Comparison of ENCODE assay signal across 2 cellular contexts in the genomic region with DNA sequence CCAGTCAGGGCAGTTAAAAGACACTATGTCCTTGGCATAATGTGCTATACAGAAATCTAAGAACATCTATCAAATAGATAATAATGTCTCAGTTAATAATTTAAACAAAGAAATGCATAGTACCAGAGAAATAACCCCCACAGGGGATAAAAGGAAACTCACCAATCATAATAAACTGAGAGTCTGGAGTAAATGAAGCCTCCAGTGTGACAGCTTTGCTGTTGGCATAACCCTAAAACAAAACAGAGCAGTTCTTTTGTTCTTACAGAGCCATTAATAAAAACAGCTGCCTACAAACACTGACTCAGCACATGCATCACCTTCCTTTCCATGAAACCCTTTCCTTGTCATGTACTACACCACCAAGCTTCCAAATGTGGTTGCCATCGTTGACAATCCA.
TF ChIP-seq lines count a peak whose summit lies in the region.

No MANE protein-coding gene starts in this region.

TF ChIP-seq in SK-N-SH, 30 proteins besides CTCF, POLR2A, EP300 and RAD21:
- TF ChIP-seq ELF1 (IDR thresholded peaks at IDR 0.05) (no peak), TCF12 (IDR thresholded peaks at IDR 0.05) (0 out of 2 replicates have a peak, but pooled peaks have one; percentile 15), RCOR1 (IDR thresholded peaks at IDR 0.05; ENCODE audit: low read length) (no peak), MAX (IDR thresholded peaks at IDR 0.05; ENCODE audit: low read depth) (no peak), FOSL2 (IDR thresholded peaks at IDR 0.05; ENCODE audit: borderline replicate concordance, low read depth) (no peak), EZH2phosphoT487 (IDR thresholded peaks at IDR 0.05; ENCODE audit: borderline replicate concordance, low read depth) (no peak), TAF1 (IDR thresholded peaks at IDR 0.05; ENCODE audit: borderline replicate concordance, low read depth, low read length) (no peak), GABPA (IDR thresholded peaks at IDR 0.05; ENCODE audit: low read depth) (no peak), CHD2 (IDR thresholded peaks at IDR 0.05; ENCODE audit: low read length, partially characterized antibody) (no peak), USF1 (IDR thresholded peaks at IDR 0.05; ENCODE audit: borderline replicate concordance, low read depth) (no peak), NRF1 (IDR thresholded peaks at IDR 0.05; ENCODE audit: low read depth, low read length) (no peak)
- TF ChIP-seq, protein P1, sequence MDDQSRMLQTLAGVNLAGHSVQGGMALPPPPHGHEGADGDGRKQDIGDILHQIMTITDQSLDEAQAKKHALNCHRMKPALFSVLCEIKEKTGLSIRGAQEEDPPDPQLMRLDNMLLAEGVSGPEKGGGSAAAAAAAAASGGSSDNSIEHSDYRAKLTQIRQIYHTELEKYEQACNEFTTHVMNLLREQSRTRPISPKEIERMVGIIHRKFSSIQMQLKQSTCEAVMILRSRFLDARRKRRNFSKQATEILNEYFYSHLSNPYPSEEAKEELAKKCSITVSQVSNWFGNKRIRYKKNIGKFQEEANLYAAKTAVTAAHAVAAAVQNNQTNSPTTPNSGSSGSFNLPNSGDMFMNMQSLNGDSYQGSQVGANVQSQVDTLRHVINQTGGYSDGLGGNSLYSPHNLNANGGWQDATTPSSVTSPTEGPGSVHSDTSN (IDR thresholded peaks at IDR 0.05): peak; percentile 46
- TF ChIP-seq, protein P2, sequence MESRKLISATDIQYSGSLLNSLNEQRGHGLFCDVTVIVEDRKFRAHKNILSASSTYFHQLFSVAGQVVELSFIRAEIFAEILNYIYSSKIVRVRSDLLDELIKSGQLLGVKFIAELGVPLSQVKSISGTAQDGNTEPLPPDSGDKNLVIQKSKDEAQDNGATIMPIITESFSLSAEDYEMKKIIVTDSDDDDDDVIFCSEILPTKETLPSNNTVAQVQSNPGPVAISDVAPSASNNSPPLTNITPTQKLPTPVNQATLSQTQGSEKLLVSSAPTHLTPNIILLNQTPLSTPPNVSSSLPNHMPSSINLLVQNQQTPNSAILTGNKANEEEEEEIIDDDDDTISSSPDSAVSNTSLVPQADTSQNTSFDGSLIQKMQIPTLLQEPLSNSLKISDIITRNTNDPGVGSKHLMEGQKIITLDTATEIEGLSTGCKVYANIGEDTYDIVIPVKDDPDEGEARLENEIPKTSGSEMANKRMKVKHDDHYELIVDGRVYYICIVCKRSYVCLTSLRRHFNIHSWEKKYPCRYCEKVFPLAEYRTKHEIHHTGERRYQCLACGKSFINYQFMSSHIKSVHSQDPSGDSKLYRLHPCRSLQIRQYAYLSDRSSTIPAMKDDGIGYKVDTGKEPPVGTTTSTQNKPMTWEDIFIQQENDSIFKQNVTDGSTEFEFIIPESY (IDR thresholded peaks at IDR 0.05; ENCODE audit: borderline replicate concordance, low read depth): no peak
- TF ChIP-seq, protein P3, sequence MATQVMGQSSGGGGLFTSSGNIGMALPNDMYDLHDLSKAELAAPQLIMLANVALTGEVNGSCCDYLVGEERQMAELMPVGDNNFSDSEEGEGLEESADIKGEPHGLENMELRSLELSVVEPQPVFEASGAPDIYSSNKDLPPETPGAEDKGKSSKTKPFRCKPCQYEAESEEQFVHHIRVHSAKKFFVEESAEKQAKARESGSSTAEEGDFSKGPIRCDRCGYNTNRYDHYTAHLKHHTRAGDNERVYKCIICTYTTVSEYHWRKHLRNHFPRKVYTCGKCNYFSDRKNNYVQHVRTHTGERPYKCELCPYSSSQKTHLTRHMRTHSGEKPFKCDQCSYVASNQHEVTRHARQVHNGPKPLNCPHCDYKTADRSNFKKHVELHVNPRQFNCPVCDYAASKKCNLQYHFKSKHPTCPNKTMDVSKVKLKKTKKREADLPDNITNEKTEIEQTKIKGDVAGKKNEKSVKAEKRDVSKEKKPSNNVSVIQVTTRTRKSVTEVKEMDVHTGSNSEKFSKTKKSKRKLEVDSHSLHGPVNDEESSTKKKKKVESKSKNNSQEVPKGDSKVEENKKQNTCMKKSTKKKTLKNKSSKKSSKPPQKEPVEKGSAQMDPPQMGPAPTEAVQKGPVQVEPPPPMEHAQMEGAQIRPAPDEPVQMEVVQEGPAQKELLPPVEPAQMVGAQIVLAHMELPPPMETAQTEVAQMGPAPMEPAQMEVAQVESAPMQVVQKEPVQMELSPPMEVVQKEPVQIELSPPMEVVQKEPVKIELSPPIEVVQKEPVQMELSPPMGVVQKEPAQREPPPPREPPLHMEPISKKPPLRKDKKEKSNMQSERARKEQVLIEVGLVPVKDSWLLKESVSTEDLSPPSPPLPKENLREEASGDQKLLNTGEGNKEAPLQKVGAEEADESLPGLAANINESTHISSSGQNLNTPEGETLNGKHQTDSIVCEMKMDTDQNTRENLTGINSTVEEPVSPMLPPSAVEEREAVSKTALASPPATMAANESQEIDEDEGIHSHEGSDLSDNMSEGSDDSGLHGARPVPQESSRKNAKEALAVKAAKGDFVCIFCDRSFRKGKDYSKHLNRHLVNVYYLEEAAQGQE (IDR thresholded peaks at IDR 0.05; ENCODE audit: low read depth, low read length): no peak
TF ChIP-seq in SK-N-SH: peak in this region for 2.

TF ChIP-seq in SK-N-SH treated with all-trans-retinoic acid at 6 μM for 48 hours, 23 proteins besides CTCF, POLR2A, EP300 and RAD21:
- TF ChIP-seq RARB (CRISPR knock-in tag; IDR thresholded peaks at IDR 0.05) (no peak), ISL1 (CRISPR knock-in tag; IDR thresholded peaks at IDR 0.05) (no peak), TOX (CRISPR knock-in tag; IDR thresholded peaks at IDR 0.05; ENCODE audit: borderline replicate concordance) (no peak), ESRRG (CRISPR knock-in tag; IDR thresholded peaks at IDR 0.05) (no peak), ARNTL (CRISPR knock-in tag; IDR thresholded peaks at IDR 0.05; ENCODE audit: borderline replicate concordance, low read depth) (no peak), ZNF565 (CRISPR knock-in tag; conservative IDR thresholded peaks at IDR 0.05; ENCODE audit: low read depth) (no peak), ZNF8 (CRISPR knock-in tag; IDR thresholded peaks at IDR 0.05) (no peak), ZNF70 (CRISPR knock-in tag; IDR thresholded peaks at IDR 0.05) (no peak), CREB5 (CRISPR knock-in tag; IDR thresholded peaks at IDR 0.05; ENCODE audit: low read depth) (no peak), TCF4 (CRISPR knock-in tag; IDR thresholded peaks at IDR 0.05; ENCODE audit: borderline replicate concordance) (no peak), CSDC2 (CRISPR knock-in tag; IDR thresholded peaks at IDR 0.05) (no peak), POU6F1 (CRISPR knock-in tag; IDR thresholded peaks at IDR 0.05; ENCODE audit: borderline replicate concordance, low read depth) (no peak), ZFP30 (CRISPR knock-in tag; IDR thresholded peaks at IDR 0.05) (no peak), PPARA (CRISPR knock-in tag; IDR thresholded peaks at IDR 0.05; ENCODE audit: borderline replicate concordance) (no peak)
- TF ChIP-seq, protein P4, sequence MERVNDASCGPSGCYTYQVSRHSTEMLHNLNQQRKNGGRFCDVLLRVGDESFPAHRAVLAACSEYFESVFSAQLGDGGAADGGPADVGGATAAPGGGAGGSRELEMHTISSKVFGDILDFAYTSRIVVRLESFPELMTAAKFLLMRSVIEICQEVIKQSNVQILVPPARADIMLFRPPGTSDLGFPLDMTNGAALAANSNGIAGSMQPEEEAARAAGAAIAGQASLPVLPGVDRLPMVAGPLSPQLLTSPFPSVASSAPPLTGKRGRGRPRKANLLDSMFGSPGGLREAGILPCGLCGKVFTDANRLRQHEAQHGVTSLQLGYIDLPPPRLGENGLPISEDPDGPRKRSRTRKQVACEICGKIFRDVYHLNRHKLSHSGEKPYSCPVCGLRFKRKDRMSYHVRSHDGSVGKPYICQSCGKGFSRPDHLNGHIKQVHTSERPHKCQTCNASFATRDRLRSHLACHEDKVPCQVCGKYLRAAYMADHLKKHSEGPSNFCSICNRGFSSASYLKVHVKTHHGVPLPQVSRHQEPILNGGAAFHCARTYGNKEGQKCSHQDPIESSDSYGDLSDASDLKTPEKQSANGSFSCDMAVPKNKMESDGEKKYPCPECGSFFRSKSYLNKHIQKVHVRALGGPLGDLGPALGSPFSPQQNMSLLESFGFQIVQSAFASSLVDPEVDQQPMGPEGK (CRISPR knock-in tag; IDR thresholded peaks at IDR 0.05; ENCODE audit: borderline replicate concordance): no peak
- TF ChIP-seq, protein P5, sequence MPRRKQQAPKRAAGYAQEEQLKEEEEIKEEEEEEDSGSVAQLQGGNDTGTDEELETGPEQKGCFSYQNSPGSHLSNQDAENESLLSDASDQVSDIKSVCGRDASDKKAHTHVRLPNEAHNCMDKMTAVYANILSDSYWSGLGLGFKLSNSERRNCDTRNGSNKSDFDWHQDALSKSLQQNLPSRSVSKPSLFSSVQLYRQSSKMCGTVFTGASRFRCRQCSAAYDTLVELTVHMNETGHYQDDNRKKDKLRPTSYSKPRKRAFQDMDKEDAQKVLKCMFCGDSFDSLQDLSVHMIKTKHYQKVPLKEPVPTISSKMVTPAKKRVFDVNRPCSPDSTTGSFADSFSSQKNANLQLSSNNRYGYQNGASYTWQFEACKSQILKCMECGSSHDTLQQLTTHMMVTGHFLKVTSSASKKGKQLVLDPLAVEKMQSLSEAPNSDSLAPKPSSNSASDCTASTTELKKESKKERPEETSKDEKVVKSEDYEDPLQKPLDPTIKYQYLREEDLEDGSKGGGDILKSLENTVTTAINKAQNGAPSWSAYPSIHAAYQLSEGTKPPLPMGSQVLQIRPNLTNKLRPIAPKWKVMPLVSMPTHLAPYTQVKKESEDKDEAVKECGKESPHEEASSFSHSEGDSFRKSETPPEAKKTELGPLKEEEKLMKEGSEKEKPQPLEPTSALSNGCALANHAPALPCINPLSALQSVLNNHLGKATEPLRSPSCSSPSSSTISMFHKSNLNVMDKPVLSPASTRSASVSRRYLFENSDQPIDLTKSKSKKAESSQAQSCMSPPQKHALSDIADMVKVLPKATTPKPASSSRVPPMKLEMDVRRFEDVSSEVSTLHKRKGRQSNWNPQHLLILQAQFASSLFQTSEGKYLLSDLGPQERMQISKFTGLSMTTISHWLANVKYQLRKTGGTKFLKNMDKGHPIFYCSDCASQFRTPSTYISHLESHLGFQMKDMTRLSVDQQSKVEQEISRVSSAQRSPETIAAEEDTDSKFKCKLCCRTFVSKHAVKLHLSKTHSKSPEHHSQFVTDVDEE (CRISPR knock-in tag; IDR thresholded peaks at IDR 0.05): no peak
TF ChIP-seq in SK-N-SH treated with all-trans-retinoic acid at 6 μM for 48 hours: peak in this region for 0.
